21 cellular contexts compared by ENCODE assay signal in the genomic region with DNA sequence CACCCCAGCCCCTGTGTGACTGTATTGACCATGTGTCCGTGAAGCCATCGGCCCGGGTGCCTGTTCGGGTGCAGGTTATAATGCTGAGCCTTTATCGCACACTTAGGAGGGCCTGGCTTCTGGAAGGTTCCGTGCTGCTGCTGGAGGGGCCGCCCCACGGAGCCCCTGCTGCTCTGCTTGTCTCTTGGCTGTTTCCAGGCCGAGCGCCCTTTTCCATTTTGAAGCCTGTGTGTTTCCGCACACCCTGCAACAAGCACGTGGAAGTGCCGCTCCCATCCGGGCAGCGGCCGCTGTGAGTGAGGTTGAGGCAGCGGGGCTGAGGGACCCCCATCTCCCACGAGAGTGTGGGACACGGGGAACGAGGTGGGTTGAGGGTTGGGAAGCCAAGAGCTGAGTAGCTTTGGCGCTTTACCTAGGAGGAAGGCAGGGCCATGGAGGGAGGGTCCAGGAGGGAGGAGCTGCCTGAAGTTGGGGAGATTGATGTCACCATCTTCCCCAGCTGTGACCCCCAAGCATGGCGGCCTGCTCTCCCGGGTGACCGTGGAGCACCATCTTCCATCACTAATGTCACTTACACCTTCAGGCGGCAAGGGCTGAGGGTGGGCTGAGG.
DNase-seq lines count a peak whose midpoint lies in the region; ATAC-seq and TF ChIP-seq lines count a peak whose summit lies in the region.
"Had no signal": no experiment of that assay in that cellular context is flagged by ENCODE, and none has a peak within 500 bp of the region (broad histone marks: within the 10 kb centered on the region; RNA-seq: fewer than 3 reads in every experiment).

No MANE protein-coding gene starts in this region.

- peaks cover 4% of the 10 kb centered on the region for H3K4me1 Mint-ChIP-seq in activated CD8-positive, alpha-beta memory T cell treated with anti-CD3 and anti-CD28 coated beads, Interleukin-2, amount 10 ng/mL, durations not matched to agents 7 days and 5 days
- H3K4me1 Mint-ChIP-seq in Caco-2 (ENCODE audit: low read depth, unreplicated experiment): no peaks in the 10 kb centered on the region
- H3K4me1 Mint-ChIP-seq in glutamatergic neuron (ENCODE audit: low read depth, unreplicated experiment): peaks cover 9% of the 10 kb centered on the region
- H3K4me1 Mint-ChIP-seq: central memory CD8-positive, alpha-beta T cell had no signal

- intact Hi-C loops in Caco-2 (cut with micrococcal nuclease; ENCODE audit: unreplicated experiment): no loop called here
- intact Hi-C loops in ovary (cut with DNase I): no loop called here

- H3K27me3 ChIP-seq in Caco-2 (replicated peaks; ENCODE audit: control insufficient read depth, insufficient read depth, low read length) (no peaks in the 10 kb centered on the region), ovary (no peaks in the 10 kb centered on the region)
- H3K27me3 ChIP-seq: BLaER1, neutrophil had no signal

- POLR2A ChIA-PET in Caco-2 (lab: Charles Lee): no interaction called here

- no peak for ATAC-seq in activated CD8-positive, alpha-beta memory T cell treated with anti-CD3 and anti-CD28 coated beads, Interleukin-2, amount 10 ng/mL, durations not matched to agents 7 days and 5 days
- ATAC-seq: SK-N-SH treated with all-trans-retinoic acid at 6 μM for 48 hours had no signal

- BruUV-seq in Caco-2 (replicated peaks; lab: Mats Ljungman, UMichigan): no TSS peak

- CTCF ChIA-PET in activated CD8-positive, alpha-beta memory T cell treated with anti-CD3 and anti-CD28 coated beads, Interleukin-2, amount 10 ng/mL, durations not matched to agents 7 days and 5 days (lab: Charles Lee): no interaction called here
- CTCF ChIA-PET in Caco-2 (lab: Charles Lee): no interaction called here

- TF ChIP-seq EP300 in ovary (IDR thresholded peaks at IDR 0.05): no peak

- TF ChIP-seq CTCF in Caco-2 (IDR thresholded peaks at IDR 0.05; ENCODE audit: insufficient read depth in 1 of 2, low read depth in 1 of 2, low read length in 1 of 2, severe bottlenecking in 1 of 2, unreplicated experiment in 1 of 2) (no peak), glutamatergic neuron (IDR thresholded peaks at IDR 0.05; ENCODE audit: partially characterized antibody, unreplicated experiment) (no peak), ovary (IDR thresholded peaks at IDR 0.05) (no peak)

- no peak overlapping the region for H3K4me3 Mint-ChIP-seq in activated CD8-positive, alpha-beta memory T cell treated with anti-CD3 and anti-CD28 coated beads, Interleukin-2, amount 10 ng/mL, durations not matched to agents 7 days and 5 days
- H3K4me3 Mint-ChIP-seq in Caco-2 (ENCODE audit: unreplicated experiment) (no peak overlapping the region), glutamatergic neuron (ENCODE audit: unreplicated experiment) (no peak overlapping the region)
- H3K4me3 Mint-ChIP-seq: central memory CD8-positive, alpha-beta T cell; HFFc6 had no signal

- H3K4me1 ChIP-seq in Caco-2 (peaks cover 6% of the 10 kb centered on the region), ovary (ENCODE audit: insufficient read depth) (no peaks in the 10 kb centered on the region)

- H3K27ac ChIP-seq in ovary: no peak overlapping the region
- H3K27ac ChIP-seq: BLaER1, neutrophil had no signal

- no peak for TF ChIP-seq POLR2A in ovary (IDR thresholded peaks at IDR 0.05)

- no peaks in the 10 kb centered on the region for H3K27me3 Mint-ChIP-seq in activated CD8-positive, alpha-beta memory T cell treated with anti-CD3 and anti-CD28 coated beads, Interleukin-2, amount 10 ng/mL, durations not matched to agents 7 days and 5 days
- H3K27me3 Mint-ChIP-seq in Caco-2 (ENCODE audit: insufficient read depth, unreplicated experiment) (no peaks in the 10 kb centered on the region), glutamatergic neuron (ENCODE audit: unreplicated experiment) (peaks cover 3% of the 10 kb centered on the region)
- H3K27me3 Mint-ChIP-seq: central memory CD8-positive, alpha-beta T cell had no signal

- H3K4me3 ChIP-seq in Caco-2 (ENCODE audit: low read depth, low read length): no peak overlapping the region
- H3K4me3 ChIP-seq in ovary: no peak overlapping the region
- H3K4me3 ChIP-seq: BLaER1, lung had no signal

- H3K27ac Mint-ChIP-seq in activated CD8-positive, alpha-beta memory T cell treated with anti-CD3 and anti-CD28 coated beads, Interleukin-2, amount 10 ng/mL, durations not matched to agents 7 days and 5 days: no peak overlapping the region
- no peak overlapping the region for H3K27ac Mint-ChIP-seq in Caco-2 (ENCODE audit: unreplicated experiment)
- no peak overlapping the region for H3K27ac Mint-ChIP-seq in glutamatergic neuron (ENCODE audit: unreplicated experiment)
- H3K27ac Mint-ChIP-seq: HFFc6 had no signal

- WGBS in ovary, 3 donors: 90 to 98% (median 96%) methylated on average over 25 of the region's 25 CpGs

- H3K36me3 ChIP-seq in Caco-2 (ENCODE audit: control insufficient read depth, insufficient read depth, low read length): no peaks in the 10 kb centered on the region
- no peaks in the 10 kb centered on the region for H3K36me3 ChIP-seq in ovary
- H3K36me3 ChIP-seq: BLaER1, neutrophil had no signal

- H3K36me3 Mint-ChIP-seq in activated CD8-positive, alpha-beta memory T cell treated with anti-CD3 and anti-CD28 coated beads, Interleukin-2, amount 10 ng/mL, durations not matched to agents 7 days and 5 days: no peaks in the 10 kb centered on the region
- H3K36me3 Mint-ChIP-seq in Caco-2 (ENCODE audit: insufficient read depth, unreplicated experiment) (no peaks in the 10 kb centered on the region), glutamatergic neuron (ENCODE audit: unreplicated experiment) (no peaks in the 10 kb centered on the region)

- DNase-seq in activated CD8-positive, alpha-beta memory T cell treated with anti-CD3 and anti-CD28 coated beads, Interleukin-2, amount 50 U/mL, for 4 hours: peak; percentile 9
- no peak for DNase-seq in activated CD8-positive, alpha-beta memory T cell treated with anti-CD3 and anti-CD28 coated beads, Interleukin-2, amount 10 ng/mL, durations not matched to agents 7 days and 5 days
- peak; percentile 0 to 21 for DNase-seq in Caco-2
- DNase-seq in glutamatergic neuron: peak; percentile 15
- DNase-seq in ovary: peak in 4 of 5 donors; percentile 9 to 26 (median 18)
- no peak for DNase-seq in T-helper 9 cell
- no peak for DNase-seq in putamen (ENCODE audit: low spot score)
- DNase-seq in stimulated activated naive CD4-positive, alpha-beta T cell treated with Interleukin-2 at 50 U/mL for 16 hours (lab: John Stamatoyannopoulos, UW): no peak
- DNase-seq: foreskin fibroblast, HFFc6, hippocampal formation, KBM-7, MM.1S, NCI-H1436, NCI-H2171, NCI-H524 had no signal

- peaks cover 5% of the 10 kb centered on the region for H3K9me3 ChIP-seq in Caco-2
- H3K9me3 ChIP-seq in ovary: no peaks in the 10 kb centered on the region
- H3K9me3 ChIP-seq: neutrophil had no signal

- H3K9me3 Mint-ChIP-seq in activated CD8-positive, alpha-beta memory T cell treated with anti-CD3 and anti-CD28 coated beads, Interleukin-2, amount 10 ng/mL, durations not matched to agents 7 days and 5 days (ENCODE audit: low read depth): peaks cover 3% of the 10 kb centered on the region
- no peaks in the 10 kb centered on the region for H3K9me3 Mint-ChIP-seq in Caco-2 (ENCODE audit: unreplicated experiment)
- H3K9me3 Mint-ChIP-seq in glutamatergic neuron (ENCODE audit: unreplicated experiment): peaks cover 8% of the 10 kb centered on the region
- H3K9me3 Mint-ChIP-seq: central memory CD8-positive, alpha-beta T cell; HFFc6 had no signal

Comparison
In these comparisons a context has a peak if more than half of its experiments do, and no peak if none do; other contexts are left out.
1. DNase-seq: peak in activated CD8-positive, alpha-beta memory T cell treated with anti-CD3 and anti-CD28 coated beads, Interleukin-2, amount 50 U/mL, for 4 hours (single experiment), Caco-2 (2 of 2), glutamatergic neuron (single experiment) and ovary (4 of 5); none in activated CD8-positive, alpha-beta memory T cell treated with anti-CD3 and anti-CD28 coated beads, Interleukin-2, amount 10 ng/mL, durations not matched to agents 7 days and 5 days (single experiment), T-helper 9 cell (single experiment), putamen (single experiment) and stimulated activated naive CD4-positive, alpha-beta T cell treated with Interleukin-2 at 50 U/mL for 16 hours (single experiment).